In the genomic region with DNA sequence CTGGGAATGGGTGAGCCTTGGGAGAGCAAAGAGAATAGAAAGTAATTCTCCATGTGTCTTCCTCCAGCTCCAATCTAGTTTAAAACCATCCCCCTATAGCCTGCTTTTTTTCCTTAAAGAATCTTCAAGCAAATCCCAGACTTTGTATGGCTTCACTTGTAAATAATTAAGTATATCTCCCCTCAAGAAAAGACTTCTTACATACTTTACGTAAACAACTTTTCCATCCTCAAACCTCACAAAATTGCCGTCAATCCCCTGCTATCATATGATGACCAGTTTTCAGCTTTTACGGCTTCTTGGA, we compare ENCODE assay signal across 17 cellular contexts.
"Had no signal": no experiment of that assay in that cellular context is flagged by ENCODE, and none has a peak within 500 bp of the region (broad histone marks: within the 10 kb centered on the region; RNA-seq: fewer than 3 reads in every experiment).

No MANE protein-coding gene starts in this region.

- H3K27ac ChIP-seq: body of pancreas, gastrocnemius medialis, left lung, neutrophil, parathyroid adenoma, transverse colon had no signal

- ATAC-seq: activated CD4-positive, alpha-beta T cell treated with anti-CD3 and anti-CD28 coated beads for 36 hours; activated naive CD4-positive, alpha-beta T cell treated with anti-CD3 and anti-CD28 coated beads, Interleukin-2, amount 50 U/mL, for 72 hours; effector memory CD8-positive, alpha-beta T cell; gastrocnemius medialis; stimulated activated naive B cell treated with anti-CD40 and anti-IgM and Interleukin-4, amounts not matched to agents 10 μg/mL and 1 μg/mL and 100 μg/mL, for 72 hours; T-helper 17 cell had no signal

- H3K4me3 Mint-ChIP-seq: activated CD4-positive, alpha-beta memory T cell treated with anti-CD3 and anti-CD28 coated beads for 36 hours; activated CD4-positive, alpha-beta T cell treated with anti-CD3 and anti-CD28 coated beads for 36 hours; activated T-cell treated with anti-CD3 and anti-CD28 coated beads, Interleukin-2, amount 50 U/mL, for 4 hours; central memory CD8-positive, alpha-beta T cell; dendritic cell treated with granulocyte-macrophage colony-stimulating factor and Interleukin-4, amounts not matched to agents 40 ng/mL and 50 ng/mL, for 4 days; effector memory CD8-positive, alpha-beta T cell; naive B cell; stimulated activated naive B cell treated with anti-CD40 and anti-IgM and Interleukin-4, amounts not matched to agents 10 μg/mL and 1 μg/mL and 100 μg/mL, for 72 hours; T-helper 17 cell had no signal

- H3K4me1 Mint-ChIP-seq: activated CD4-positive, alpha-beta T cell treated with anti-CD3 and anti-CD28 coated beads for 36 hours; central memory CD8-positive, alpha-beta T cell; stimulated activated naive B cell treated with anti-CD40 and anti-IgM and Interleukin-4, amounts not matched to agents 10 μg/mL and 1 μg/mL and 100 μg/mL, for 72 hours had no signal

- H3K9me3 Mint-ChIP-seq: activated CD4-positive, alpha-beta memory T cell treated with anti-CD3 and anti-CD28 coated beads for 36 hours; activated naive CD4-positive, alpha-beta T cell treated with anti-CD3 and anti-CD28 coated beads, Interleukin-2, amount 50 U/mL, for 72 hours; activated T-cell treated with anti-CD3 and anti-CD28 coated beads, Interleukin-2, amount 50 U/mL, for 4 hours; central memory CD8-positive, alpha-beta T cell; dendritic cell treated with granulocyte-macrophage colony-stimulating factor and Interleukin-4, amounts not matched to agents 40 ng/mL and 50 ng/mL, for 4 days; effector memory CD8-positive, alpha-beta T cell had no signal

- DNase-seq: activated effector memory CD4-positive, alpha-beta T cell treated with Interleukin-2 at 50 U/mL for 16 hours; activated T-cell treated with anti-CD3 and anti-CD28 coated beads, Interleukin-2, amount 50 U/mL, for 4 hours; effector memory CD8-positive, alpha-beta T cell; gastrocnemius medialis; naive B cell; stimulated activated naive B cell treated with anti-CD40 and anti-IgM and Interleukin-4, amounts not matched to agents 10 μg/mL and 1 μg/mL and 100 μg/mL, for 72 hours; T-helper 17 cell had no signal

- H3K36me3 Mint-ChIP-seq: activated CD4-positive, alpha-beta memory T cell treated with anti-CD3 and anti-CD28 coated beads for 36 hours; activated naive CD4-positive, alpha-beta T cell treated with anti-CD3 and anti-CD28 coated beads, Interleukin-2, amount 50 U/mL, for 72 hours; stimulated activated naive B cell treated with anti-CD40 and anti-IgM and Interleukin-4, amounts not matched to agents 10 μg/mL and 1 μg/mL and 100 μg/mL, for 72 hours had no signal

- H3K27ac Mint-ChIP-seq: activated CD4-positive, alpha-beta memory T cell treated with anti-CD3 and anti-CD28 coated beads for 36 hours; activated CD4-positive, alpha-beta T cell treated with anti-CD3 and anti-CD28 coated beads for 36 hours; activated naive CD4-positive, alpha-beta T cell treated with anti-CD3 and anti-CD28 coated beads, Interleukin-2, amount 50 U/mL, for 72 hours; dendritic cell treated with granulocyte-macrophage colony-stimulating factor and Interleukin-4, amounts not matched to agents 40 ng/mL and 50 ng/mL, for 4 days; effector memory CD8-positive, alpha-beta T cell; naive B cell; stimulated activated naive B cell treated with anti-CD40 and anti-IgM and Interleukin-4, amounts not matched to agents 10 μg/mL and 1 μg/mL and 100 μg/mL, for 72 hours; T-helper 17 cell had no signal
